Comparison of ENCODE assay signal across 1 cellular context in genomic region chr16:74922150-74923138, GRCh38.
A peak's percentile ranks its signal among the peaks of the same experiment; 100 is the strongest.
TF ChIP-seq lines count a peak whose summit lies in the region.

No MANE protein-coding gene starts in this region.

TF ChIP-seq in HepG2, 621 proteins besides CTCF, POLR2A, EP300 and RAD21 (continued from another document and continues in another):
- TF ChIP-seq CBFB (CRISPR knock-in tag; IDR thresholded peaks at IDR 0.05): no peak
- TF ChIP-seq MTF2 (CRISPR knock-in tag; IDR thresholded peaks at IDR 0.05; ENCODE audit: borderline replicate concordance): no peak
- TF ChIP-seq, protein P1, sequence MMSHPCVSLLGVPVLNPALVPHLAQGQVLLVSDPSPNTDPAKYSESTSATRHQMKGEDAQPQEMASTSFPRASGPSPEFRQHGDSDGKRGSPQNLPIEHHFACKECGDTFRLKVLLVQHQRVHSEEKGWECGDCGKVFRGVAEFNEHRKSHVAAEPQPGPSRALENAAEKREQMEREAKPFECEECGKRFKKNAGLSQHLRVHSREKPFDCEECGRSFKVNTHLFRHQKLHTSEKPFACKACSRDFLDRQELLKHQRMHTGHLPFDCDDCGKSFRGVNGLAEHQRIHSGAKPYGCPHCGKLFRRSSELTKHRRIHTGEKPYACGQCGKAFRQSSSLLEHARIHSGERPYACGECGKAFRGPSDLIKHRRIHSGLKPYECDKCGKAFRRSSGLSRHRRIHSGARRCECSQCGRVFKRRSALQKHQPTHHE (CRISPR knock-in tag; IDR thresholded peaks at IDR 0.05; ENCODE audit: borderline replicate concordance): no peak
- no peak for TF ChIP-seq ZFP1 (CRISPR knock-in tag; IDR thresholded peaks at IDR 0.05)
- no peak for TF ChIP-seq BRCA1 (CRISPR knock-in tag; IDR thresholded peaks at IDR 0.05)
- no peak for TF ChIP-seq RFXAP (CRISPR knock-in tag; IDR thresholded peaks at IDR 0.05; ENCODE audit: borderline replicate concordance)
- no peak for TF ChIP-seq ZNF597 (CRISPR knock-in tag; IDR thresholded peaks at IDR 0.05)
- no peak for TF ChIP-seq TAF1 (CRISPR knock-in tag; IDR thresholded peaks at IDR 0.05)
- no peak for TF ChIP-seq ZNF24 (IDR thresholded peaks at IDR 0.05)
- TF ChIP-seq ZSCAN29 (CRISPR knock-in tag; conservative IDR thresholded peaks at IDR 0.05): no peak
- TF ChIP-seq ZNF20 (CRISPR knock-in tag; IDR thresholded peaks at IDR 0.05): no peak
- no peak for TF ChIP-seq RNF219 (CRISPR knock-in tag; IDR thresholded peaks at IDR 0.05)
- TF ChIP-seq ZNF816 (CRISPR knock-in tag; IDR thresholded peaks at IDR 0.05; ENCODE audit: borderline replicate concordance): no peak
- no peak for TF ChIP-seq UBTF (CRISPR knock-in tag; IDR thresholded peaks at IDR 0.05)
- TF ChIP-seq PATZ1 (CRISPR knock-in tag; IDR thresholded peaks at IDR 0.05): peak; percentile 58
- no peak for TF ChIP-seq ZNF569 (CRISPR knock-in tag; IDR thresholded peaks at IDR 0.05; ENCODE audit: borderline replicate concordance)
- TF ChIP-seq, protein P2, sequence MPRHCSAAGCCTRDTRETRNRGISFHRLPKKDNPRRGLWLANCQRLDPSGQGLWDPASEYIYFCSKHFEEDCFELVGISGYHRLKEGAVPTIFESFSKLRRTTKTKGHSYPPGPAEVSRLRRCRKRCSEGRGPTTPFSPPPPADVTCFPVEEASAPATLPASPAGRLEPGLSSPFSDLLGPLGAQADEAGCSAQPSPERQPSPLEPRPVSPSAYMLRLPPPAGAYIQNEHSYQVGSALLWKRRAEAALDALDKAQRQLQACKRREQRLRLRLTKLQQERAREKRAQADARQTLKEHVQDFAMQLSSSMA (CRISPR knock-in tag; IDR thresholded peaks at IDR 0.05): no peak
- TF ChIP-seq, protein P3, sequence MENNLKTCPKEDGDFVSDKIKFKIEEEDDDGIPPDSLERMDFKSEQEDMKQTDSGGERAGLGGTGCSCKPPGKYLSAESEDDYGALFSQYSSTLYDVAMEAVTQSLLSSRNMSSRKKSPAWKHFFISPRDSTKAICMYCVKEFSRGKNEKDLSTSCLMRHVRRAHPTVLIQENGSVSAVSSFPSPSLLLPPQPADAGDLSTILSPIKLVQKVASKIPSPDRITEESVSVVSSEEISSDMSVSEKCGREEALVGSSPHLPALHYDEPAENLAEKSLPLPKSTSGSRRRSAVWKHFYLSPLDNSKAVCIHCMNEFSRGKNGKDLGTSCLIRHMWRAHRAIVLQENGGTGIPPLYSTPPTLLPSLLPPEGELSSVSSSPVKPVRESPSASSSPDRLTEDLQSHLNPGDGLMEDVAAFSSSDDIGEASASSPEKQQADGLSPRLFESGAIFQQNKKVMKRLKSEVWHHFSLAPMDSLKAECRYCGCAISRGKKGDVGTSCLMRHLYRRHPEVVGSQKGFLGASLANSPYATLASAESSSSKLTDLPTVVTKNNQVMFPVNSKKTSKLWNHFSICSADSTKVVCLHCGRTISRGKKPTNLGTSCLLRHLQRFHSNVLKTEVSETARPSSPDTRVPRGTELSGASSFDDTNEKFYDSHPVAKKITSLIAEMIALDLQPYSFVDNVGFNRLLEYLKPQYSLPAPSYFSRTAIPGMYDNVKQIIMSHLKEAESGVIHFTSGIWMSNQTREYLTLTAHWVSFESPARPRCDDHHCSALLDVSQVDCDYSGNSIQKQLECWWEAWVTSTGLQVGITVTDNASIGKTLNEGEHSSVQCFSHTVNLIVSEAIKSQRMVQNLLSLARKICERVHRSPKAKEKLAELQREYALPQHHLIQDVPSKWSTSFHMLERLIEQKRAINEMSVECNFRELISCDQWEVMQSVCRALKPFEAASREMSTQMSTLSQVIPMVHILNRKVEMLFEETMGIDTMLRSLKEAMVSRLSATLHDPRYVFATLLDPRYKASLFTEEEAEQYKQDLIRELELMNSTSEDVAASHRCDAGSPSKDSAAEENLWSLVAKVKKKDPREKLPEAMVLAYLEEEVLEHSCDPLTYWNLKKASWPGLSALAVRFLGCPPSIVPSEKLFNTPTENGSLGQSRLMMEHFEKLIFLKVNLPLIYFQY (CRISPR knock-in tag; IDR thresholded peaks at IDR 0.05; ENCODE audit: borderline replicate concordance): no peak
- no peak for TF ChIP-seq CHCHD3 (CRISPR knock-in tag; IDR thresholded peaks at IDR 0.05)
- no peak for TF ChIP-seq ATF5 (CRISPR knock-in tag; IDR thresholded peaks at IDR 0.05; ENCODE audit: low read depth)
- TF ChIP-seq, protein P4, sequence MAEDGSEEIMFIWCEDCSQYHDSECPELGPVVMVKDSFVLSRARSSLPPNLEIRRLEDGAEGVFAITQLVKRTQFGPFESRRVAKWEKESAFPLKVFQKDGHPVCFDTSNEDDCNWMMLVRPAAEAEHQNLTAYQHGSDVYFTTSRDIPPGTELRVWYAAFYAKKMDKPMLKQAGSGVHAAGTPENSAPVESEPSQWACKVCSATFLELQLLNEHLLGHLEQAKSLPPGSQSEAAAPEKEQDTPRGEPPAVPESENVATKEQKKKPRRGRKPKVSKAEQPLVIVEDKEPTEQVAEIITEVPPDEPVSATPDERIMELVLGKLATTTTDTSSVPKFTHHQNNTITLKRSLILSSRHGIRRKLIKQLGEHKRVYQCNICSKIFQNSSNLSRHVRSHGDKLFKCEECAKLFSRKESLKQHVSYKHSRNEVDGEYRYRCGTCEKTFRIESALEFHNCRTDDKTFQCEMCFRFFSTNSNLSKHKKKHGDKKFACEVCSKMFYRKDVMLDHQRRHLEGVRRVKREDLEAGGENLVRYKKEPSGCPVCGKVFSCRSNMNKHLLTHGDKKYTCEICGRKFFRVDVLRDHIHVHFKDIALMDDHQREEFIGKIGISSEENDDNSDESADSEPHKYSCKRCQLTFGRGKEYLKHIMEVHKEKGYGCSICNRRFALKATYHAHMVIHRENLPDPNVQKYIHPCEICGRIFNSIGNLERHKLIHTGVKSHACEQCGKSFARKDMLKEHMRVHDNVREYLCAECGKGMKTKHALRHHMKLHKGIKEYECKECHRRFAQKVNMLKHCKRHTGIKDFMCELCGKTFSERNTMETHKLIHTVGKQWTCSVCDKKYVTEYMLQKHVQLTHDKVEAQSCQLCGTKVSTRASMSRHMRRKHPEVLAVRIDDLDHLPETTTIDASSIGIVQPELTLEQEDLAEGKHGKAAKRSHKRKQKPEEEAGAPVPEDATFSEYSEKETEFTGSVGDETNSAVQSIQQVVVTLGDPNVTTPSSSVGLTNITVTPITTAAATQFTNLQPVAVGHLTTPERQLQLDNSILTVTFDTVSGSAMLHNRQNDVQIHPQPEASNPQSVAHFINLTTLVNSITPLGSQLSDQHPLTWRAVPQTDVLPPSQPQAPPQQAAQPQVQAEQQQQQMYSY (CRISPR knock-in tag; IDR thresholded peaks at IDR 0.05): no peak
- no peak for TF ChIP-seq SNAPC4 (CRISPR knock-in tag; IDR thresholded peaks at IDR 0.05)
- peak; percentile 33; the same call in 1 of the 2 replicates for TF ChIP-seq MYC (CRISPR knock-in tag; IDR thresholded peaks at IDR 0.05; ENCODE audit: borderline replicate concordance)
- TF ChIP-seq ZNF354B (CRISPR knock-in tag; IDR thresholded peaks at IDR 0.05): no peak
- TF ChIP-seq ZNF547 (CRISPR knock-in tag; IDR thresholded peaks at IDR 0.05): peak; percentile 62
- TF ChIP-seq CC2D1A (CRISPR knock-in tag; IDR thresholded peaks at IDR 0.05): no peak
